ENCODE assay signal across 8 cellular contexts in the genomic region with DNA sequence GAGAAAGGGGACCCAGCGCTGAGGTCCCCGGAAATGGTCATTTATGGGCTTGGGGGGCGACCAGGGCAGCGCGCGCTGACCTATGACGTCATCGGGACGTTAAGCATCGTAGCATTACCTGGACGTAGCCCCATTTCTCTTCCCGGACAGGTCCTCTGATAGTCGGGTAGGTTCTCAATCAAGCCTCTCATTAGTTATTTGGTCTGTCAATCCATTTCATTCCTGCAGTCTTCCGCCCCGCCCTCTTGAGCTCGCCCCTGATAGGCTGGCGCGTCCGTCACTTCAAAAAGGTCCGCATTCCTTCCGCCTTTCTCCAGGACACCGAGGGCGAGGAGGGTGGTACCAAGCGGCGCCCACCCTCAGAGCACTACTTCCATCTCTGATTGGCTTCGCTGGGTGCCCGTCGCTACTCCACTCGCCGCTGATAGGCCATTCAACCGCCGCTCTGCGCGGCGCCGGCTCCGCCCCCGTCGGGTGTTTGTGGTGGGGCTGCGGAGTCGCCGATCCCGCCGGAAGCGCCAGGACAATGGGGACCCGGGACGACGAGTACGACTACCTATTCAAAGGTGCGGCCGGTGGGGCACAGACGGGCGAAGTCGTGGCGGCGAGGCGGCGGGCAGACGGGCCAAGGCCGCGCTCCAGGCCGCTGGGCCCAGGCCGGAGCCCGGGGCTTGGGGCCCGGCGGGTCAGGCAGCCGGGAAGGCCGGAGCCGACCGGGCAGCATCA. TPM values are rescaled to one million over a fixed set of nuclear protein-coding genes. Genes with fewer than 3 reads are reported as not detected.
DNase-seq lines count a peak whose midpoint lies in the region; ATAC-seq lines count a peak whose summit lies in the region.

RAB11B (plus strand) TSS at position 470 of the 726 bp plus-strand sequence; CDS start at position 527, 57 bp downstream.

- peaks cover 29 to 32% of the 10 kb centered on the region in 2 donors for H3K4me1 Mint-ChIP-seq in immature natural killer cell

- DNase-seq in AG08396 (ENCODE audit: low spot score) (peak; percentile 99), NCI-H345 treated with DMSO at 0.1 percent for 48 hours (lab: John Stamatoyannopoulos, UW; ENCODE audit: unreplicated experiment) (peak; percentile 100), immature natural killer cell (peak; percentile 98 to 99 (median 99)), smooth muscle cell of the brain vasculature (ENCODE audit: low read depth, low spot score) (peak; percentile 100)
- peak; percentile 92 to 96 (median 95) for DNase-seq in activated CD4-positive, CD25-positive, alpha-beta regulatory T cell (lab: John Stamatoyannopoulos, UW)
- peak; percentile 98 for DNase-seq in central memory CD4-positive, alpha-beta T cell

- ATAC-seq in GM19023 (IDR thresholded peaks at IDR 0.05; ENCODE audit: unreplicated experiment), result peak; percentile 88
- ATAC-seq in HG03280 (IDR thresholded peaks at IDR 0.05; ENCODE audit: unreplicated experiment), result peak; percentile 86

- peaks cover 0 to 5% (median 3%) of the 10 kb centered on the region in 3 donors for H3K36me3 Mint-ChIP-seq in immature natural killer cell

- peak within 1 kb of the TSS; percentile 84 to 93 (median 92) for H3K4me3 Mint-ChIP-seq in immature natural killer cell

- H3K9me3 Mint-ChIP-seq in immature natural killer cell, result no peaks in the 10 kb centered on the region

- H3K27ac Mint-ChIP-seq in immature natural killer cell, result peak within 1 kb of the TSS; percentile 86 to 96 (median 92)

- peaks cover 0 to 5% (median 5%) of the 10 kb centered on the region in 3 donors for H3K27me3 Mint-ChIP-seq in immature natural killer cell (ENCODE audit: low read depth in 3 of 3)

RNA-seq across cellular contexts. Expression of gene RAB11B, which starts in this region (rescaled TPM):
- polyA plus RNA-seq in immature natural killer cell, result 100 to 1,000 TPM in 1 of 3 donors, 10 to 100 TPM in 2; 38.1 to 106 (median 53.4) TPM

Comparison
In these comparisons a context has a peak if more than half of its experiments do, and no peak if none do; other contexts are left out.
1. Peak in every context shown above with its lines: DNase-seq and ATAC-seq.